In genomic region chr1:110606784-110607662, GRCh38 we compare ENCODE assay signal across 8 cellular contexts. TPM values are rescaled to one million over a fixed set of nuclear protein-coding genes. Genes with fewer than 3 reads are reported as not detected.
DNase-seq lines count a peak whose midpoint lies in the region; ATAC-seq and TF ChIP-seq lines count a peak whose summit lies in the region.

No MANE protein-coding gene starts in this region.

- no peaks in the 10 kb centered on the region for H3K9me3 ChIP-seq in GM23248 (ENCODE audit: low read depth)
- H3K9me3 ChIP-seq in neural progenitor cell (ENCODE audit: low read depth) = no peaks in the 10 kb centered on the region

- H3K4me3 ChIP-seq in GM23248 = peak overlapping the region; percentile 65
- peak overlapping the region; percentile 34 for H3K4me3 ChIP-seq in fibroblast of pulmonary artery (replicated peaks; ENCODE audit: low read depth, low read length)
- peak overlapping the region; percentile 65 for H3K4me3 ChIP-seq in neural progenitor cell

- 3 to 4% methylated on average over 64 to 73 of the region's 93 CpGs for WGBS in GM23248 (ENCODE audit: low coverage in 1 of 2, low lambda C conversion rate in 2 of 2, missing lambda C conversion rate in 2 of 2), 2 experiments

- H3K9ac ChIP-seq in GM23248 (no peak overlapping the region), neural progenitor cell (no peak overlapping the region)

- no peak for TF ChIP-seq CTCF in WTC11 (IDR thresholded peaks at IDR 0.05)
- no peak for TF ChIP-seq CTCF in fibroblast of pulmonary artery (IDR thresholded peaks at IDR 0.05; ENCODE audit: low read length, missing control alignments)
- TF ChIP-seq CTCF in neural progenitor cell (IDR thresholded peaks at IDR 0.05) = no peak

- H3K79me2 ChIP-seq in GM23248 (ENCODE audit: insufficient read depth) = no peaks in the 10 kb centered on the region
- no peaks in the 10 kb centered on the region for H3K79me2 ChIP-seq in neural progenitor cell (ENCODE audit: low read depth)

- H3K27ac Mint-ChIP-seq in WTC11 = no peak overlapping the region
- no peak overlapping the region for H3K27ac Mint-ChIP-seq in neural progenitor cell

- peak; percentile 29 for ATAC-seq in WTC11

- in situ Hi-C loops in GM23248 (cut with MboI) = no loop called here

- H3K4me1 Mint-ChIP-seq in WTC11 (peaks cover 15% of the 10 kb centered on the region), neural progenitor cell (peaks cover 27% of the 10 kb centered on the region)

- POLR2A ChIA-PET in WTC11 (lab: Charles Lee) = interaction anchor here (0.6 to 1.7 kb wide), 2 partner anchors 52 to 157 kb away, joined by 3 to 7 read pairs; no protein-coding TSS in a partner anchor

- H3K36me3 ChIP-seq in GM23248 (ENCODE audit: low read depth) = no peaks in the 10 kb centered on the region
- H3K36me3 ChIP-seq in neural progenitor cell = no peaks in the 10 kb centered on the region

- H3K4me1 ChIP-seq in GM23248 (ENCODE audit: insufficient read depth) (0 out of 2 replicates have a peak, but pooled peaks cover 3% of the 10 kb centered on the region), neural progenitor cell (peaks cover 11% of the 10 kb centered on the region)

- H2AFZ ChIP-seq in GM23248 = peak overlapping the region; percentile 57
- H2AFZ ChIP-seq in neural progenitor cell (replicated peaks) = peak overlapping the region; percentile 92

- H3K36me3 Mint-ChIP-seq in WTC11 (no peaks in the 10 kb centered on the region), neural progenitor cell (no peaks in the 10 kb centered on the region)

- H3K9me2 ChIP-seq in GM23248 (ENCODE audit: insufficient read depth) = no peaks in the 10 kb centered on the region

- H4K20me1 ChIP-seq in GM23248 (ENCODE audit: insufficient read depth) (no peaks in the 10 kb centered on the region), neural progenitor cell (ENCODE audit: low read depth) (peaks cover 30% of the 10 kb centered on the region)

- H3K27me3 Mint-ChIP-seq in WTC11 (ENCODE audit: low read depth) = peaks cover 80% of the 10 kb centered on the region
- H3K27me3 Mint-ChIP-seq in neural progenitor cell (ENCODE audit: insufficient read depth, low read depth) = peaks cover 43% of the 10 kb centered on the region

- H3K4me2 ChIP-seq in GM23248 (ENCODE audit: unreplicated experiment) (peak overlapping the region; percentile 44), neural progenitor cell (peak overlapping the region; percentile 94)

- H3K27me3 ChIP-seq in GM23248 (replicated peaks; ENCODE audit: insufficient read depth) (peaks cover 57% of the 10 kb centered on the region), neural progenitor cell (peaks cover 95% of the 10 kb centered on the region)

- H3F3A ChIP-seq in GM23248 (ENCODE audit: insufficient read depth) (no peaks in the 10 kb centered on the region), neural progenitor cell (ENCODE audit: low read depth) (peaks cover 25% of the 10 kb centered on the region)

- H3K9me3 Mint-ChIP-seq in WTC11 (no peaks in the 10 kb centered on the region), neural progenitor cell (peaks cover 2% of the 10 kb centered on the region)

- H3K4me3 Mint-ChIP-seq in WTC11 (peak overlapping the region; percentile 79), neural progenitor cell (peak overlapping the region; percentile 85)

- CTCF ChIA-PET in WTC11 (lab: Charles Lee) = interaction anchor here (0.9 to 6.4 kb wide), 17 partner anchors 9 to 410 kb away, joined by 3 to 57 read pairs (median 4); no protein-coding TSS in a partner anchor

- H3K27ac ChIP-seq in GM23248 = no peak overlapping the region
- H3K27ac ChIP-seq in neural progenitor cell = no peak overlapping the region

- DNase-seq in GM23248 (peak; percentile 23), WTC11 (ENCODE audit: low spot score) (peak; percentile 31), fibroblast of pulmonary artery (ENCODE audit: low read depth) (no peak), neural progenitor cell (ENCODE audit: low spot score) (peak; percentile 65), glomerular visceral epithelial cell (ENCODE audit: extremely low spot score) (no peak), NCI-H524 treated with DMSO at 0.1 percent for 48 hours (lab: John Stamatoyannopoulos, UW) (no peak), COLO829 (ENCODE audit: low spot score) (no peak), cortex of kidney (lab: John Stamatoyannopoulos, UW) (no peak)

TF ChIP-seq in WTC11, 78 proteins besides CTCF, POLR2A, EP300 and RAD21:
- TF ChIP-seq NFATC4 (CRISPR knock-in tag; IDR thresholded peaks at IDR 0.05) (no peak), ZNF423 (CRISPR knock-in tag; IDR thresholded peaks at IDR 0.05) (peak; percentile 24; the same call in 1 of the 2 replicates), ESRRA (CRISPR knock-in tag; IDR thresholded peaks at IDR 0.05; ENCODE audit: borderline replicate concordance) (0 out of 2 replicates have a peak, but pooled peaks have one; percentile 12), HMGXB4 (CRISPR knock-in tag; IDR thresholded peaks at IDR 0.05) (peak; percentile 26; the same call in 1 of the 2 replicates)

RNA-seq across cellular contexts. Expression of gene KCNA2, which starts 0.9 kb away (rescaled TPM):
- not detected in 2 replicates for total RNA-seq in GM23248 (2014; rRNA removed; shearing (Covaris generic))
- polyA plus RNA-seq in GM23248 (2016; fragmentation: Nextera tagmentation; extraction: Ambion mirVana) = not detected in 2 replicates
- total RNA-seq in WTC11 (2021) (0.41 to 0.87 TPM (median 0.50 TPM) in 3 replicates), neural progenitor cell (ENCODE audit: low replicate concordance) (0.04 and 0.09 TPM in 2 replicates)

Comparison
In these comparisons a context has a peak if more than half of its experiments do, and no peak if none do; other contexts are left out.
1. DNase-seq: peak in GM23248 (single experiment), WTC11 (single experiment) and neural progenitor cell (single experiment); none in fibroblast of pulmonary artery (single experiment), glomerular visceral epithelial cell (single experiment), NCI-H524 treated with DMSO at 0.1 percent for 48 hours (single experiment), COLO829 (single experiment) and cortex of kidney (single experiment).
2. Peak in every context shown above with its lines, with median percentiles within 50 percentile points of each other: H3K4me3 ChIP-seq.